ENCODE assay signal across 8 cellular contexts in the genomic region with DNA sequence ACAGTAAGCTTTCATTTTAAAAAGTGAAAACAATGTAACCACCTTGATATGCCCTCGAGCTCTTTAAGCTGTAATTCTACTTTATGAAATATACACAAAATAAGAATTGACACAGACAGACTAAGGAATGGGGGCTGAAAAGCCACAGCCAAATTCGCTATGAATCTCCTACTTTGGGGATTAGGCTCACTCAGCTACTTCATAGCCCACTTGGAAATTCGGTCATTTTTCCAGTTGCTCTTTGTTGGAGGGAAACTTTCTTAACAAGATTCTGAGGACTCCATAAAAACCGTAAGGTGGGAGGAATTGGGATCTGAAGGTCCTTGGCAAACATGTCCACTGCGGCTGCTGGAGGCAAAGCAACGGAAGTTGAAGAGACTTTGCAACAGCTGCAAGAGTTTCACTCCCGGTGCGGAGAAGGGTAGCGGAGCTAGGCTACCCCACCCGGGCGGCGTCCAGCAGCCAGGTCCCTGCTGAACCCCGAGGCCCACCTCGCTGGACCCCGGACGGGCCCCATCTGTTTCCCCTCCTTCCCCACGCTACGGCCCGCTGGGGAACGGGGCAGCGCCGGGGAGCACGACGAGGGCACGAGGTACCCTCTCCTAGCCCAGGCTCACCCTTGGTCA. TPM values are rescaled to one million over a fixed set of nuclear protein-coding genes. Genes with fewer than 3 reads are reported as not detected.
DNase-seq lines count a peak whose midpoint lies in the region; ATAC-seq and TF ChIP-seq lines count a peak whose summit lies in the region.

No MANE protein-coding gene starts in this region.

- no peaks in the 10 kb centered on the region for H3K9me3 ChIP-seq in CD4-positive, alpha-beta memory T cell (ENCODE audit: control insufficient read depth in 1 of 2, low read length in 2 of 2)
- H3K9me3 ChIP-seq in HUES48 (ENCODE audit: control insufficient read depth, insufficient read depth, low read length) (no peaks in the 10 kb centered on the region), esophagus (ENCODE audit: control insufficient read depth in 2 of 2, insufficient read depth in 1 of 2, low read depth in 1 of 2, low read length in 1 of 2) (no peaks in the 10 kb centered on the region), neural cell (ENCODE audit: low read length) (no peaks in the 10 kb centered on the region)

- no peak for TF ChIP-seq EP300 in neural cell (conservative IDR thresholded peaks at IDR 0.05; ENCODE audit: poor library complexity, severe bottlenecking)

- peaks cover 35% of the 10 kb centered on the region for H3K4me1 ChIP-seq in CD4-positive, alpha-beta memory T cell (ENCODE audit: insufficient read depth, low read length)
- peaks cover 12% of the 10 kb centered on the region for H3K4me1 ChIP-seq in HUES48 (ENCODE audit: control insufficient read depth, insufficient read depth, low read length)
- H3K4me1 ChIP-seq in esophagus (ENCODE audit: control insufficient read depth in 2 of 2, insufficient read depth in 2 of 2, low read length in 1 of 2) = no peaks in the 10 kb centered on the region

- POLR2A ChIA-PET in CD4-positive, alpha-beta memory T cell (lab: Charles Lee; ENCODE audit: partially characterized antibody) = interaction anchor here (0.5 to 3.0 kb wide), 11 partner anchors 8 to 703 kb away, joined by 3 to 28 read pairs (median 4); a partner anchor contains a TSS

- H3K27ac Mint-ChIP-seq in CD4-positive, alpha-beta memory T cell = peak overlapping the region; percentile 75 to 94 (median 88)

- ATAC-seq in GM21423 (IDR thresholded peaks at IDR 0.05; ENCODE audit: unreplicated experiment) = peak; percentile 26

- H3K4me3 Mint-ChIP-seq in CD4-positive, alpha-beta memory T cell = peak overlapping the region; percentile 88 to 95 (median 92)

- TF ChIP-seq CTCF in neural cell (IDR thresholded peaks at IDR 0.05; ENCODE audit: poor library complexity, severe bottlenecking) = no peak

- H2AFZ ChIP-seq in neural cell (ENCODE audit: low read depth, low read length) = peak overlapping the region; percentile 48

- peak overlapping the region; percentile 79 for H3K27ac ChIP-seq in CD4-positive, alpha-beta memory T cell (ENCODE audit: low read depth, low read length)
- H3K27ac ChIP-seq in HUES48 (ENCODE audit: low read depth, low read length) (no peak overlapping the region), esophagus (ENCODE audit: low read depth in 2 of 2, low read length in 1 of 2) (peak overlapping the region in 1 of 2 donors; percentile 45), neural cell (ENCODE audit: low read length) (no peak overlapping the region)

- H3K9ac ChIP-seq in HUES48 (ENCODE audit: low read depth, low read length) (no peak overlapping the region; the same call in 1 of the 2 replicates), neural cell (ENCODE audit: low read length) (peak overlapping the region; percentile 60)

- intact Hi-C loops in CD4-positive, alpha-beta memory T cell (cut with micrococcal nuclease) = loop anchor here (1.0 to 5.0 kb wide), 5 partner anchors 13 to 220 kb away; a partner anchor contains a TSS

- H3K27me3 ChIP-seq in CD4-positive, alpha-beta memory T cell (ENCODE audit: insufficient read depth, low read length) = no peaks in the 10 kb centered on the region
- H3K27me3 ChIP-seq in HUES48 (ENCODE audit: control insufficient read depth, insufficient read depth, low read length) = no peaks in the 10 kb centered on the region
- no peaks in the 10 kb centered on the region for H3K27me3 ChIP-seq in esophagus (ENCODE audit: control insufficient read depth in 1 of 2, insufficient read depth in 2 of 2, low read length in 2 of 2)
- no peaks in the 10 kb centered on the region for H3K27me3 ChIP-seq in neural cell (ENCODE audit: insufficient read depth, low read depth, low read length)

- peaks cover 0 to 8% of the 10 kb centered on the region in 2 donors for H3K36me3 Mint-ChIP-seq in CD4-positive, alpha-beta memory T cell

- no peaks in the 10 kb centered on the region for H4K20me1 ChIP-seq in neural cell (ENCODE audit: insufficient read depth)

- no peak for TF ChIP-seq RAD21 in neural cell (conservative IDR thresholded peaks at IDR 0.05)

- H3K27me3 Mint-ChIP-seq in CD4-positive, alpha-beta memory T cell = no peaks in the 10 kb centered on the region

- no peaks in the 10 kb centered on the region for H3F3A ChIP-seq in neural cell (ENCODE audit: insufficient read depth, low read length, poor library complexity, severe bottlenecking)

- H3K79me2 ChIP-seq in neural cell (replicated peaks; ENCODE audit: insufficient read depth, low read length) = peaks cover 5% of the 10 kb centered on the region

- peak overlapping the region; percentile 55 to 81 for H3K4me3 ChIP-seq in CD4-positive, alpha-beta memory T cell (ENCODE audit: low read length in 2 of 2)
- H3K4me3 ChIP-seq in HUES48 (ENCODE audit: low read depth, low read length) = peak overlapping the region; percentile 92
- H3K4me3 ChIP-seq in esophagus (ENCODE audit: low read depth in 1 of 2, low read length in 2 of 2) = peak overlapping the region; percentile 77 to 83
- H3K4me3 ChIP-seq in neural cell (ENCODE audit: low read length) = peak overlapping the region; percentile 86

- H3K36me3 ChIP-seq in CD4-positive, alpha-beta memory T cell (ENCODE audit: insufficient read depth, low read length) = no peaks in the 10 kb centered on the region
- H3K36me3 ChIP-seq in HUES48 (ENCODE audit: control insufficient read depth, insufficient read depth, low read length) (peaks cover 4% of the 10 kb centered on the region; the same call in 1 of the 2 replicates), esophagus (ENCODE audit: control insufficient read depth in 2 of 2, insufficient read depth in 2 of 2, low read length in 1 of 2) (no peaks in the 10 kb centered on the region), neural cell (ENCODE audit: insufficient read depth, low read length) (no peaks in the 10 kb centered on the region)

- DNase-seq in CD4-positive, alpha-beta memory T cell = peak; percentile 18 to 46 (median 35)
- DNase-seq in activated CD4-positive, alpha-beta T cell treated with anti-CD3 and anti-CD28 coated beads, Interleukin-2, amount 50 U/mL, for 1 hour = peak; percentile 15
- DNase-seq in DMS153 (lab: John Stamatoyannopoulos, UW) (no peak), SW480 (ENCODE audit: low spot score) (no peak)

- WGBS in esophagus, 2 donors = 3% methylated on average over 25 of the region's 25 CpGs

- peak overlapping the region; percentile 30 for H3K4me2 ChIP-seq in neural cell (ENCODE audit: low read length)

- H3K4me1 Mint-ChIP-seq in CD4-positive, alpha-beta memory T cell = peaks cover 20 to 34% (median 30%) of the 10 kb centered on the region in 4 donors

- H3K9me3 Mint-ChIP-seq in CD4-positive, alpha-beta memory T cell = no peaks in the 10 kb centered on the region

- no peaks in the 10 kb centered on the region for H3K9me2 ChIP-seq in neural cell (ENCODE audit: insufficient read depth, low read length)

- CTCF ChIA-PET in CD4-positive, alpha-beta memory T cell (lab: Charles Lee; ENCODE audit: partially characterized antibody) = interaction anchor here (0.5 to 2.3 kb wide), 3 partner anchors 219 to 520 kb away, joined by 3 to 14 read pairs (median 4); no protein-coding TSS in a partner anchor

TF ChIP-seq in neural cell, 6 proteins besides CTCF, POLR2A, EP300 and RAD21:
- TF ChIP-seq EZH2 (IDR thresholded peaks at IDR 0.05; ENCODE audit: borderline replicate concordance, insufficient read depth, low read length, poor library complexity, severe bottlenecking) (no peak), TAF1 (IDR thresholded peaks at IDR 0.05; ENCODE audit: low read depth) (no peak), SMC3 (conservative IDR thresholded peaks at IDR 0.05; ENCODE audit: poor library complexity) (no peak), POLR2AphosphoS5 (IDR thresholded peaks at IDR 0.05) (no peak), MXI1 (conservative IDR thresholded peaks at IDR 0.05; ENCODE audit: poor library complexity, severe bottlenecking) (no peak)
- TF ChIP-seq, protein P1, sequence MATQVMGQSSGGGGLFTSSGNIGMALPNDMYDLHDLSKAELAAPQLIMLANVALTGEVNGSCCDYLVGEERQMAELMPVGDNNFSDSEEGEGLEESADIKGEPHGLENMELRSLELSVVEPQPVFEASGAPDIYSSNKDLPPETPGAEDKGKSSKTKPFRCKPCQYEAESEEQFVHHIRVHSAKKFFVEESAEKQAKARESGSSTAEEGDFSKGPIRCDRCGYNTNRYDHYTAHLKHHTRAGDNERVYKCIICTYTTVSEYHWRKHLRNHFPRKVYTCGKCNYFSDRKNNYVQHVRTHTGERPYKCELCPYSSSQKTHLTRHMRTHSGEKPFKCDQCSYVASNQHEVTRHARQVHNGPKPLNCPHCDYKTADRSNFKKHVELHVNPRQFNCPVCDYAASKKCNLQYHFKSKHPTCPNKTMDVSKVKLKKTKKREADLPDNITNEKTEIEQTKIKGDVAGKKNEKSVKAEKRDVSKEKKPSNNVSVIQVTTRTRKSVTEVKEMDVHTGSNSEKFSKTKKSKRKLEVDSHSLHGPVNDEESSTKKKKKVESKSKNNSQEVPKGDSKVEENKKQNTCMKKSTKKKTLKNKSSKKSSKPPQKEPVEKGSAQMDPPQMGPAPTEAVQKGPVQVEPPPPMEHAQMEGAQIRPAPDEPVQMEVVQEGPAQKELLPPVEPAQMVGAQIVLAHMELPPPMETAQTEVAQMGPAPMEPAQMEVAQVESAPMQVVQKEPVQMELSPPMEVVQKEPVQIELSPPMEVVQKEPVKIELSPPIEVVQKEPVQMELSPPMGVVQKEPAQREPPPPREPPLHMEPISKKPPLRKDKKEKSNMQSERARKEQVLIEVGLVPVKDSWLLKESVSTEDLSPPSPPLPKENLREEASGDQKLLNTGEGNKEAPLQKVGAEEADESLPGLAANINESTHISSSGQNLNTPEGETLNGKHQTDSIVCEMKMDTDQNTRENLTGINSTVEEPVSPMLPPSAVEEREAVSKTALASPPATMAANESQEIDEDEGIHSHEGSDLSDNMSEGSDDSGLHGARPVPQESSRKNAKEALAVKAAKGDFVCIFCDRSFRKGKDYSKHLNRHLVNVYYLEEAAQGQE (IDR thresholded peaks at IDR 0.05; ENCODE audit: borderline replicate concordance) = no peak
TF ChIP-seq in neural cell: peak in this region for 0.

RNA-seq across cellular contexts. Expression of a gene that starts 0.6 kb away (rescaled TPM):
- total RNA-seq in CD4-positive, alpha-beta memory T cell = 10 to 100 TPM; 13.4 to 15.4 TPM
- polyA plus RNA-seq in CD4-positive, alpha-beta memory T cell = 10 to 100 TPM; 55.6 to 77.8 TPM
- polyA plus RNA-seq in esophagus (10 to 100 TPM; 13.0 to 19.1 TPM), neural cell (2.2 and 3.0 TPM in 2 replicates)
- polyA minus RNA-seq in neural cell = 2.4 and 5.6 TPM in 2 replicates

RNA-seq across cellular contexts. Expression of a gene that starts 8.9 kb away (rescaled TPM):
- not detected for total RNA-seq in CD4-positive, alpha-beta memory T cell
- polyA plus RNA-seq in CD4-positive, alpha-beta memory T cell = not detected
- polyA plus RNA-seq in esophagus = under 1 TPM; 0.32 to 0.86 TPM
- not detected in 2 replicates for polyA plus RNA-seq in neural cell
- not detected in 2 replicates for polyA minus RNA-seq in neural cell

RNA-seq across cellular contexts. Expression of a gene that starts 12.9 kb away (rescaled TPM):
- total RNA-seq in CD4-positive, alpha-beta memory T cell = 10 to 100 TPM; 24.5 to 25.2 TPM
- polyA plus RNA-seq in CD4-positive, alpha-beta memory T cell = 1 to 10 TPM; 8.8 to 9.0 TPM
- polyA plus RNA-seq in esophagus (10 to 100 TPM in 1 of 2 donors, 1 to 10 TPM in 1; 7.7 to 18.4 TPM), neural cell (23.3 and 23.6 TPM in 2 replicates)
- 25.1 and 27.9 TPM in 2 replicates for polyA minus RNA-seq in neural cell

Comparison
In these comparisons a context has a peak if more than half of its experiments do, and no peak if none do; other contexts are left out.
1. DNase-seq: peak in CD4-positive, alpha-beta memory T cell (5 of 5) and activated CD4-positive, alpha-beta T cell treated with anti-CD3 and anti-CD28 coated beads, Interleukin-2, amount 50 U/mL, for 1 hour (single experiment); none in DMS153 (single experiment) and SW480 (single experiment).
2. Peak in every context shown above with its lines, with median percentiles within 50 percentile points of each other: H3K4me3 ChIP-seq.